33 cellular contexts compared by ENCODE assay signal in the genomic region with DNA sequence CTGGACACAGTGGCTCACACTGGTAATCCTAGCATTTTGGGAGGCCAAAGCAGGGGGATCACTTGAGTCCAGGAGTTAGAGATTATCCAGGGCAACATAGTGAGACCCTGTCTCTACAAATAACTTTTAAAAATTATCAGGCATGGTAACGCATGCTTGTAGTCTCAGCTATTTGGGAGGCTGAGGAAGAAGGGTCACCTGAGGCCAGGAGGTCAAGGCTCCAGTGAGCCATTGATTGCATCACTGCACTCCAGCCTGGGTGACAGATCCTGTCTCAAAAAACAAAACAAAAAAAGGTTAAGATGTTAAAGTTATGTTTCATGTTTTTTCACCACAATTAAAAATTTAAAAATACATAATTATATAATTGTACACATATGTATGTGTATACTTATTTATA.
"Had no signal": no experiment of that assay in that cellular context is flagged by ENCODE, and none has a peak within 500 bp of the region (broad histone marks: within the 10 kb centered on the region; RNA-seq: fewer than 3 reads in every experiment).

No MANE protein-coding gene starts in this region.

- H3K4me1 ChIP-seq: adrenal gland, ascending aorta, body of pancreas, breast epithelium had no signal

- H3K27ac ChIP-seq: adrenal gland, ascending aorta, body of pancreas, brain microvascular endothelial cell, breast epithelium, cardiac muscle cell had no signal

- DNase-seq: activated effector memory CD4-positive, alpha-beta T cell treated with anti-CD3 and anti-CD28 coated beads, Interleukin-2, amount 50 U/mL, for 16 hours; activated effector memory CD4-positive, alpha-beta T cell treated with Interleukin-2 at 50 U/mL for 16 hours; activated gamma-delta T cell; activated gamma-delta T cell treated with Interleukin-2 at 50 U/mL for 16 hours; activated naive CD4-positive, alpha-beta T cell; activated naive CD4-positive, alpha-beta T cell treated with anti-CD3 and anti-CD28 coated beads for 36 hours; activated naive CD4-positive, alpha-beta T cell treated with anti-CD3 and anti-CD28 coated beads, Interleukin-2, amount 10 ng/mL, durations not matched to agents 7 days and 5 days; activated naive CD4-positive, alpha-beta T cell treated with anti-CD3 and anti-CD28 coated beads, Interleukin-2, amount 50 U/mL, for 16 hours; activated naive CD4-positive, alpha-beta T cell treated with Interleukin-2 at 50 U/mL for 16 hours; activated naive CD8-positive, alpha-beta T cell treated with anti-CD3 and anti-CD28 coated beads for 36 hours; activated naive CD8-positive, alpha-beta T cell treated with anti-CD3 and anti-CD28 coated beads, Interleukin-2, amount 10 ng/mL, durations not matched to agents 7 days and 5 days; activated naive CD8-positive, alpha-beta T cell treated with anti-CD3 and anti-CD28 coated beads, Interleukin-2, amount 50 U/mL, for 24 hours; activated T-cell treated with anti-CD3 and anti-CD28 coated beads, Interleukin-2, amount 50 U/mL, for 24 hours; activated T-cell treated with anti-CD3 and anti-CD28 coated beads, Interleukin-2, amount 50 U/mL, for 4 hours; activated T-cell treated with anti-CD3 and anti-CD28 coated beads, Interleukin-2, amount 50 U/mL, for 48 hours; activated T-cell treated with anti-CD3 and anti-CD28 coated beads, Interleukin-2, amount 50 U/mL, for 72 hours; adrenal gland; amniotic stem cell; amygdala; anterior cingulate cortex; aorta; body of pancreas; brain microvascular endothelial cell; caudate nucleus; central memory CD4-positive, alpha-beta T cell; cerebellar nuclear complex had no signal

- FAIRE-seq: astrocyte, bronchial epithelial cell had no signal

- H3K9me3 ChIP-seq: adrenal gland, ascending aorta, body of pancreas, breast epithelium had no signal

- H3K36me3 ChIP-seq: adrenal gland, ascending aorta, brain microvascular endothelial cell, breast epithelium, cardiac muscle cell had no signal

- H3K4me3 ChIP-seq: adrenal gland, ascending aorta, body of pancreas, breast epithelium, cardiac muscle cell had no signal

- ATAC-seq: activated naive CD4-positive, alpha-beta T cell treated with anti-CD3 and anti-CD28 coated beads, Interleukin-2, amount 50 U/mL, for 72 hours; activated naive CD8-positive, alpha-beta T cell treated with anti-CD3 and anti-CD28 coated beads, Interleukin-2, amount 50 U/mL, for 24 hours; activated T-cell treated with anti-CD3 and anti-CD28 coated beads, Interleukin-2, amount 50 U/mL, for 4 hours; activated T-cell treated with anti-CD3 and anti-CD28 coated beads, Interleukin-2, amount 50 U/mL, for 72 hours; activated T-helper 17 cell treated with anti-CD3 and anti-CD28 coated beads, Interleukin-2, amount 50 U/mL, for 72 hours; body of pancreas had no signal

- H3K27me3 ChIP-seq: adrenal gland, ascending aorta, body of pancreas, brain microvascular endothelial cell, breast epithelium, cardiac muscle cell had no signal
